ENCODE assay signal across 8 cellular contexts in the genomic region with DNA sequence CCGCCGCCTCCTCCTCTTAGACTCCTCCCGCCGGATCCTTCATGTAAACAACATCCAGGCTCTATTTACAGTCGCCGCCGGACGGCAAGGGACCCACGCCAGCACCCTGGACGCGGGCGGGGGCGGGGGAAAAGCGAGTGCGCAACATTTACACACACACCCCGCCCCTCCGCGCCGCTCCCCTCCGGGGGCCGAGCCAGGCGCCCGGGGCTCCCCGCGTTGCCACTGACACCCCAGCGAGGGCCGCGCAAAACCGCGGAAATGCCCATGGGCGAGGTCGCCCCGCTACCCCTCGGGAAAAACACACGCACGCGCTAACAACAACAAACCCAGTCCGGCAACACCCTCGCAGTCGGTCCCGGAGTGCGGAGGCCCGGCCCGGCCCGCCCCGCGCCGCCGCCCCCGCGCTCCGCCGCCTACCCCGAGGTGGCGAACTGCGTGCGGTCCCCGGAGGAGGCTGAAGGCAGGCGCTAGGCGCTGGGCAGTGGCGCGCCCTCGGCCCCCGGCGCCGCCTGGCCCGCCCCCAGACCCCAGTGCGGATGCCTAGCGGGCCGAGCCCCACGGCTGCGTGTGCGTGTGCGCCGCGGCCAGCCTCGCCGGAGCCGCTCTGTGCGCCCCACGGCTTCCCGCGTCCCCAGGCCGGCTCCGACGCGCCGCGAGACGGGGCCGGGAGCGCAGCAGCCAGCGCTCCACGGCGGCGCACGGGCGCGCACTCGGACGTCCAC.
DNase-seq lines count a peak whose midpoint lies in the region; ATAC-seq, FAIRE-seq and TF ChIP-seq lines count a peak whose summit lies in the region.

No MANE protein-coding gene starts in this region.

- peaks cover 14% of the 10 kb centered on the region for H3K4me1 ChIP-seq in endothelial cell of umbilical vein (ENCODE audit: control insufficient read depth, extremely low read depth, insufficient read depth, low read length)

- no peaks in the 10 kb centered on the region for H3K9me3 ChIP-seq in endothelial cell of umbilical vein (replicated peaks; ENCODE audit: control insufficient read depth, insufficient read depth, low read length)

- H3K27me3 ChIP-seq in endothelial cell of umbilical vein (ENCODE audit: control insufficient read depth in 2 of 2, insufficient read depth in 2 of 2, low read length in 2 of 2): no peaks in the 10 kb centered on the region

- no TSS peak for BruUV-seq in endothelial cell of umbilical vein (replicated peaks; lab: Mats Ljungman, UMichigan)

- no peaks in the 10 kb centered on the region for H3K79me2 ChIP-seq in endothelial cell of umbilical vein (ENCODE audit: control insufficient read depth, insufficient read depth, low read length)

- FAIRE-seq in endothelial cell of umbilical vein (lab: Jason Lieb, UNC): no peak

- no peak for TF ChIP-seq CTCF in endothelial cell of umbilical vein (IDR thresholded peaks at IDR 0.05; ENCODE audit: extremely low read depth in 1 of 2, insufficient read depth in 1 of 2, low read depth in 1 of 2, low read length in 2 of 2)

- peak overlapping the region; percentile 88 for H3K9ac ChIP-seq in endothelial cell of umbilical vein (replicated peaks; ENCODE audit: extremely low read depth, insufficient read depth, low read length)

- dilution Hi-C loops in endothelial cell of umbilical vein (cut with MboI; ENCODE audit: extremely low pct_ligation_motif_present, low sequenced_read_pairs): no loop called here

- no peaks in the 10 kb centered on the region for H3K36me3 ChIP-seq in endothelial cell of umbilical vein (ENCODE audit: control insufficient read depth in 2 of 2, extremely low read depth in 1 of 2, insufficient read depth in 2 of 2, low read length in 2 of 2)

- H3K4me2 ChIP-seq in endothelial cell of umbilical vein (ENCODE audit: insufficient read depth, low read length): peak overlapping the region; percentile 75

- H4K20me1 ChIP-seq in endothelial cell of umbilical vein (replicated peaks; ENCODE audit: control insufficient read depth, extremely low read depth, insufficient read depth, low read length): no peaks in the 10 kb centered on the region

- ATAC-seq in HG03025 (IDR thresholded peaks at IDR 0.05; ENCODE audit: low FRiP score, unreplicated experiment): peak; percentile 48

- DNase-seq in NCI-H146 (lab: John Stamatoyannopoulos, UW) (peak; percentile 64), NCI-H146 treated with DMSO at 0.1 percent for 48 hours (lab: John Stamatoyannopoulos, UW; ENCODE audit: unreplicated experiment) (no peak), NOMO-1 treated with DMSO at 0.1 percent for 48 hours (lab: John Stamatoyannopoulos, UW; ENCODE audit: unreplicated experiment) (peak; percentile 45), activated T-cell treated with anti-CD3 and anti-CD28 coated beads for 1 hour (ENCODE audit: low read depth) (peak; percentile 68), endothelial cell of umbilical vein (ENCODE audit: low read depth, low spot score) (peak; percentile 74), midbrain (lab: John Stamatoyannopoulos, UW) (peak; percentile 87)
- DNase-seq in stimulated activated CD8-positive, alpha-beta memory T cell treated with anti-CD3 and anti-CD28 coated beads, Interleukin-15, amount 100 ng/mL, for 48 hours (ENCODE audit: low read depth in 2 of 2): peak; percentile 51 to 59

- no peak for TF ChIP-seq POLR2A in endothelial cell of umbilical vein (IDR thresholded peaks at IDR 0.05; ENCODE audit: low read depth, low read length)

- peak overlapping the region; percentile 73 to 95 (median 88) for H3K4me3 ChIP-seq in endothelial cell of umbilical vein (replicated peaks in 1 of 3; ENCODE audit: insufficient read depth in 1 of 3, low read depth in 1 of 3, low read length in 3 of 3)

- peak overlapping the region; percentile 82 for H3K27ac ChIP-seq in endothelial cell of umbilical vein (ENCODE audit: insufficient read depth, low read depth, low read length)

- CTCF ChIA-PET in endothelial cell of umbilical vein (lab: Charles Lee): interaction anchor here (3.1 to 3.5 kb wide), 2 partner anchors 8 to 621 kb away, joined by 25 read pairs; no protein-coding TSS in a partner anchor

- H3K9me1 ChIP-seq in endothelial cell of umbilical vein (replicated peaks; ENCODE audit: control insufficient read depth, extremely low read depth, insufficient read depth, low read length): no peaks in the 10 kb centered on the region

- POLR2A ChIA-PET in endothelial cell of umbilical vein (lab: Charles Lee): interaction anchor here (0.7 kb wide), 1 partner anchor 101 kb away, joined by 3 read pairs; a partner anchor contains a TSS

- H2AFZ ChIP-seq in endothelial cell of umbilical vein (ENCODE audit: low read depth, low read length): peak overlapping the region; percentile 92

- intact Hi-C loops in endothelial cell of umbilical vein (cut with micrococcal nuclease): loop anchor here (1.0 to 10.0 kb wide), 9 partner anchors 65 to 1378 kb away; a partner anchor contains a TSS

TF ChIP-seq in endothelial cell of umbilical vein, 7 proteins besides CTCF, POLR2A, EP300 and RAD21:
- TF ChIP-seq EZH2 (IDR thresholded peaks at IDR 0.05; ENCODE audit: borderline replicate concordance, low read depth, low read length, severe bottlenecking): no peak
- TF ChIP-seq POLR2AphosphoS5 (IDR thresholded peaks at IDR 0.05; ENCODE audit: insufficient read depth, low read depth, low read length): no peak
- TF ChIP-seq, protein P1, sequence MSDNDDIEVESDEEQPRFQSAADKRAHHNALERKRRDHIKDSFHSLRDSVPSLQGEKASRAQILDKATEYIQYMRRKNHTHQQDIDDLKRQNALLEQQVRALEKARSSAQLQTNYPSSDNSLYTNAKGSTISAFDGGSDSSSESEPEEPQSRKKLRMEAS (IDR thresholded peaks at IDR 0.05; ENCODE audit: insufficient read depth, insufficient read length): no peak
- TF ChIP-seq GATA2 (IDR thresholded peaks at IDR 0.05; ENCODE audit: insufficient read depth, insufficient read length, low read depth, low read length): no peak
- TF ChIP-seq JUN (IDR thresholded peaks at IDR 0.05; ENCODE audit: borderline replicate concordance, insufficient read depth, insufficient read length, low read depth): no peak
- TF ChIP-seq MYC (IDR thresholded peaks at IDR 0.05; ENCODE audit: low read depth, low read length): no peak
- TF ChIP-seq FOS (IDR thresholded peaks at IDR 0.05; ENCODE audit: borderline replicate concordance, insufficient read depth, low read length): no peak
